In genomic region chr15:39589193-39589814, GRCh38 we compare ENCODE assay signal across 1 cellular context.
TF ChIP-seq lines count a peak whose summit lies in the region.

No MANE protein-coding gene starts in this region.

TF ChIP-seq in endothelial cell of umbilical vein, 7 proteins besides CTCF, POLR2A, EP300 and RAD21 (continued from another document):
- TF ChIP-seq POLR2AphosphoS5 (IDR thresholded peaks at IDR 0.05; ENCODE audit: insufficient read depth, low read depth, low read length) (no peak), FOS (IDR thresholded peaks at IDR 0.05; ENCODE audit: borderline replicate concordance, insufficient read depth, low read length) (no peak), MYC (IDR thresholded peaks at IDR 0.05; ENCODE audit: low read depth, low read length) (no peak)
